9 cellular contexts compared by ENCODE assay signal in the genomic region with DNA sequence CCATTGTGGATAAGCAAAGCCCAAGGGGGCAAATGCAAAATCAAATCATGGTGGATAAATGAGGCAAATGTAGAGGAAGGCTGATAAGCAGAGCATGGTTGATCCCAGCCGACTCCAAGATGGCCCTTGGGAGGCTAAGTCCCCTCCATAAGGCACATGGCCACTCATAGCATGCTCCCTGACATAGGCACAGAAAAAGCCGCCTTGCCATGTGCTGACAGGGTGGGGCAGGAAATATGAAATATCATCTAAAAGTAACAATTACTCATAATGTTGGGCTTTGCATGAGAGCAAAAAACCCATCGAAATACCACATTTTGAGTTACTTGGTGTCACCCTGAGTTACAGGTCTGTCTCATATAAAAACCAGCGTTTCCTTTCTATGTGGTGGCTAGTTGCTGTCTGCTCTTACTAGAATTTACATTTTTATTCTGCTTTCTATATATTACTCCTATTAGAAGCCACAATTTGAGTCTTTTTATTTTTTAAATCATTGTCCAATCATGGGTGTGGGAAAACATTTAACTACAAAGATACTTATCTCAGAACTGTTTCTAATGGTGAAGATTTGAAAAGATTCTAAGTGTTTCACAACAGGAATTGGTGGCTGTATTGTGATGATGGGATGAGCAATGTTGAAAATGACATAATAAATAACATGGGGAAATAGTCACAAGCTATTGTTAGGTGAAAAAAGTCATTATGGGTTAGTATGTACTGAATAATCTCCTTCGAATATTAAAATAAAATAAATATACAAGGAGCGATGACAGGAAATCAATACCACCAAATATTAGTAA.
DNase-seq lines count a peak whose midpoint lies in the region; ATAC-seq and TF ChIP-seq lines count a peak whose summit lies in the region.
"Had no signal": no experiment of that assay in that cellular context is flagged by ENCODE, and none has a peak within 500 bp of the region (broad histone marks: within the 10 kb centered on the region; RNA-seq: fewer than 3 reads in every experiment).

No MANE protein-coding gene starts in this region.

- peak overlapping the region; percentile 52 for H3K4me3 Mint-ChIP-seq in activated T-helper 1 cell treated with anti-CD3 and anti-CD28 coated beads, Interleukin-12 subunit alpha, Interleukin-12 subunit beta, Interleukin-2, Interleukin-4 antibody, amounts not matched to agents 30 ng/mL and 10 ng/mL and 1 ng/mL, durations not matched to agents 14 hours and 24 hours and 36 hours

- H3K27me3 Mint-ChIP-seq in activated T-helper 1 cell treated with anti-CD3 and anti-CD28 coated beads, Interleukin-12 subunit alpha, Interleukin-12 subunit beta, Interleukin-2, Interleukin-4 antibody, amounts not matched to agents 30 ng/mL and 10 ng/mL and 1 ng/mL, durations not matched to agents 14 hours and 24 hours and 36 hours (ENCODE audit: insufficient read depth), result peaks cover 4% of the 10 kb centered on the region

- ATAC-seq in GM19467 (IDR thresholded peaks at IDR 0.05; ENCODE audit: unreplicated experiment) (peak; percentile 33), HG03469 (IDR thresholded peaks at IDR 0.05; ENCODE audit: unreplicated experiment) (no peak), GM21717 (IDR thresholded peaks at IDR 0.05; ENCODE audit: unreplicated experiment) (no peak), gastroesophageal sphincter (no peak)

- H3K27ac ChIP-seq in gastroesophageal sphincter, result peak overlapping the region in 1 of 4 donors; percentile 64
- H3K27ac ChIP-seq: right lobe of liver had no signal

- TF ChIP-seq EP300 in gastroesophageal sphincter (IDR thresholded peaks at IDR 0.05), result no peak

- peaks cover 0 to 57% (median 0%) of the 10 kb centered on the region in 3 donors for H3K4me1 ChIP-seq in gastroesophageal sphincter

- no peak for TF ChIP-seq CTCF in gastroesophageal sphincter (IDR thresholded peaks at IDR 0.05)

- no peak overlapping the region for H3K4me3 ChIP-seq in gastroesophageal sphincter
- H3K4me3 ChIP-seq: right lobe of liver had no signal

- WGBS in gastroesophageal sphincter (ENCODE audit: low coverage in 1 of 2), 2 donors, result 92 to 94% methylated on average over 6 of the region's 6 CpGs

- peak overlapping the region; percentile 90 for H3K27ac Mint-ChIP-seq in activated T-helper 1 cell treated with anti-CD3 and anti-CD28 coated beads, Interleukin-12 subunit alpha, Interleukin-12 subunit beta, Interleukin-2, Interleukin-4 antibody, amounts not matched to agents 30 ng/mL and 10 ng/mL and 1 ng/mL, durations not matched to agents 14 hours and 24 hours and 36 hours

- H3K27me3 ChIP-seq in gastroesophageal sphincter, result no peaks in the 10 kb centered on the region
- H3K27me3 ChIP-seq: right lobe of liver had no signal

- H3K9me3 ChIP-seq in gastroesophageal sphincter, result no peaks in the 10 kb centered on the region
- H3K9me3 ChIP-seq: right lobe of liver had no signal

- H3K9me3 Mint-ChIP-seq in activated T-helper 1 cell treated with anti-CD3 and anti-CD28 coated beads, Interleukin-12 subunit alpha, Interleukin-12 subunit beta, Interleukin-2, Interleukin-4 antibody, amounts not matched to agents 30 ng/mL and 10 ng/mL and 1 ng/mL, durations not matched to agents 14 hours and 24 hours and 36 hours, result no peaks in the 10 kb centered on the region

- peak; percentile 66 for DNase-seq in HT1080 (ENCODE audit: low read depth)
- DNase-seq in activated T-helper 1 cell treated with anti-CD3 and anti-CD28 coated beads, Interleukin-12 subunit alpha, Interleukin-12 subunit beta, Interleukin-2, Interleukin-4 antibody, amounts not matched to agents 30 ng/mL and 10 ng/mL and 1 ng/mL, durations not matched to agents 14 hours and 24 hours and 36 hours (ENCODE audit: low spot score), result peak; percentile 74
- DNase-seq in myocyte (ENCODE audit: low read depth), result peak; percentile 67
- no peak for DNase-seq in HUDEP-2 (lab: John Stamatoyannopoulos, UW; ENCODE audit: unreplicated experiment in 76 of 76)
- DNase-seq: right lobe of liver had no signal

- H3K4me1 Mint-ChIP-seq in activated T-helper 1 cell treated with anti-CD3 and anti-CD28 coated beads, Interleukin-12 subunit alpha, Interleukin-12 subunit beta, Interleukin-2, Interleukin-4 antibody, amounts not matched to agents 30 ng/mL and 10 ng/mL and 1 ng/mL, durations not matched to agents 14 hours and 24 hours and 36 hours (ENCODE audit: low read depth), result peaks cover 83% of the 10 kb centered on the region

- intact Hi-C loops in activated T-helper 1 cell treated with anti-CD3 and anti-CD28 coated beads, Interleukin-12 subunit alpha, Interleukin-12 subunit beta, Interleukin-2, Interleukin-4 antibody, amounts not matched to agents 30 ng/mL and 10 ng/mL and 1 ng/mL, durations not matched to agents 14 hours and 24 hours and 36 hours (cut with micrococcal nuclease), result loop anchor here (2.0 to 10.0 kb wide), 6 partner anchors 184 to 1628 kb away; a partner anchor contains a TSS

- no peaks in the 10 kb centered on the region for H3K36me3 Mint-ChIP-seq in activated T-helper 1 cell treated with anti-CD3 and anti-CD28 coated beads, Interleukin-12 subunit alpha, Interleukin-12 subunit beta, Interleukin-2, Interleukin-4 antibody, amounts not matched to agents 30 ng/mL and 10 ng/mL and 1 ng/mL, durations not matched to agents 14 hours and 24 hours and 36 hours (ENCODE audit: low read depth)

- TF ChIP-seq POLR2A in gastroesophageal sphincter (IDR thresholded peaks at IDR 0.05), result no peak

- H3K36me3 ChIP-seq in gastroesophageal sphincter, result no peaks in the 10 kb centered on the region
- H3K36me3 ChIP-seq: right lobe of liver had no signal

Comparison
In these comparisons a context has a peak if more than half of its experiments do, and no peak if none do; other contexts are left out.
1. DNase-seq: peak in HT1080 (single experiment), activated T-helper 1 cell treated with anti-CD3 and anti-CD28 coated beads, Interleukin-12 subunit alpha, Interleukin-12 subunit beta, Interleukin-2, Interleukin-4 antibody, amounts not matched to agents 30 ng/mL and 10 ng/mL and 1 ng/mL, durations not matched to agents 14 hours and 24 hours and 36 hours (single experiment) and myocyte (single experiment); none in HUDEP-2 (0 of 76).